Comparison of ENCODE assay signal across 9 cellular contexts in the genomic region with DNA sequence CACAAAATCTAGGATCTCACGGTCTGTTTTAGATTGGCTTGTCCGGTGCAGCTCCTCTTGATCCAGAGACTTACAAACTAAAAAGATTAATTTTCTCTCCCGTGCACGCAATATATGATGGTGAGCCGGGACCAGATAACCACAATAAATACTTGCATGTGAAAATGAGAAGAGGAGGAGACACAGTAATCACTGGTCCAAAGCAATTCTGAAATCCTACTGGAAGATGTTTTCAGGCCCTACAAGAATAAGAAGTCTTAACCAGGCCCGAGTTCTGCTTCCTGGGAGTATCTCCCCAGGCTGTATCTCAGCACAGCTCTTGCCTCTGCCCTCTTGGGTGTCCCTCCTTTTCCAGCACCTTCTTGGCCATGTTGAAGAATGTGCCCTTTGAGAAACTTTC. TPM values are rescaled to one million over a fixed set of nuclear protein-coding genes. Genes with fewer than 3 reads are reported as not detected.
DNase-seq lines count a peak whose midpoint lies in the region; ATAC-seq and TF ChIP-seq lines count a peak whose summit lies in the region.
"Had no signal": no experiment of that assay in that cellular context is flagged by ENCODE, and none has a peak within 500 bp of the region (broad histone marks: within the 10 kb centered on the region; RNA-seq: fewer than 3 reads in every experiment).

No MANE protein-coding gene starts in this region.

- TF ChIP-seq CTCF in GM12865 (IDR thresholded peaks at IDR 0.05; ENCODE audit: insufficient read depth, low read depth, low read length, missing control alignments) (no peak), fibroblast of lung (conservative IDR thresholded peaks at IDR 0.05 in 1 of 2, IDR thresholded peaks at IDR 0.05 in 1 of 2; ENCODE audit: low read depth in 1 of 2, low read length in 2 of 2) (no peak), retinal pigment epithelial cell (conservative IDR thresholded peaks at IDR 0.05; ENCODE audit: low read depth, low read length) (no peak), thyroid gland (IDR thresholded peaks at IDR 0.05) (no peak), WERI-Rb-1 (IDR thresholded peaks at IDR 0.05; ENCODE audit: low read depth, low read length) (no peak)

- peak overlapping the region; percentile 49 for H3K4me2 ChIP-seq in fibroblast of lung (ENCODE audit: extremely low read depth, insufficient read depth, low read length)

- H3K4me3 ChIP-seq in GM12865 (ENCODE audit: low read depth, low read length) (peak overlapping the region; percentile 79), SJCRH30 (peak overlapping the region; percentile 90), fibroblast of lung (replicated peaks in 1 of 4; ENCODE audit: control extremely low read depth in 1 of 4, insufficient read depth in 1 of 4, low read depth in 3 of 4, low read length in 4 of 4) (peak overlapping the region; percentile 61 to 96 (median 87)), retinal pigment epithelial cell (ENCODE audit: low read length) (peak overlapping the region; percentile 93), thyroid gland (replicated peaks in 1 of 3) (no peak overlapping the region), WERI-Rb-1 (ENCODE audit: low read depth, low read length) (no peak overlapping the region)

- H4K20me1 ChIP-seq in fibroblast of lung (ENCODE audit: control insufficient read depth, extremely low read depth, insufficient read depth, low read length), result no peaks in the 10 kb centered on the region

- H2AFZ ChIP-seq in fibroblast of lung (ENCODE audit: low read length), result no peak overlapping the region

- DNase-seq in GM12865 (ENCODE audit: low read depth) (no peak), SJCRH30 (no peak), fibroblast of lung (ENCODE audit: low read depth in 2 of 2) (no peak), retinal pigment epithelial cell (ENCODE audit: low read depth) (no peak), thyroid gland (no peak), WERI-Rb-1 (no peak)

- TF ChIP-seq POLR2A in thyroid gland (IDR thresholded peaks at IDR 0.05), result no peak

- H3K9me3 ChIP-seq in SJCRH30 (replicated peaks) (no peaks in the 10 kb centered on the region), fibroblast of lung (ENCODE audit: control insufficient read depth, insufficient read depth, low read depth, low read length) (no peaks in the 10 kb centered on the region), thyroid gland (no peaks in the 10 kb centered on the region), WERI-Rb-1 (ENCODE audit: severe bottlenecking) (no peaks in the 10 kb centered on the region)

- ATAC-seq in HG03045 (IDR thresholded peaks at IDR 0.05; ENCODE audit: unreplicated experiment) (no peak), HG03442 (IDR thresholded peaks at IDR 0.05; ENCODE audit: unreplicated experiment) (no peak)

- no peaks in the 10 kb centered on the region for H3K4me1 ChIP-seq in SJCRH30
- no peaks in the 10 kb centered on the region for H3K4me1 ChIP-seq in fibroblast of lung (ENCODE audit: control insufficient read depth, extremely low read depth, insufficient read depth, low read length)
- H3K4me1 ChIP-seq in thyroid gland, result peaks cover 10 to 17% of the 10 kb centered on the region in 2 donors

- H3K27ac ChIP-seq in SJCRH30, result no peak overlapping the region
- H3K27ac ChIP-seq in fibroblast of lung (ENCODE audit: insufficient read depth, low read length), result no peak overlapping the region
- no peak overlapping the region for H3K27ac ChIP-seq in thyroid gland
- H3K27ac ChIP-seq in WERI-Rb-1, result no peak overlapping the region

- intact Hi-C loops in thyroid gland (cut with DNase I), result no loop called here

- WGBS in thyroid gland, 2 donors, result 97 to 99% methylated on average over 6 of the region's 6 CpGs

- peaks cover 26% of the 10 kb centered on the region for H3K79me2 ChIP-seq in fibroblast of lung (ENCODE audit: control insufficient read depth, insufficient read depth, low read length)

- H3K36me3 ChIP-seq in SJCRH30 (peaks cover 10% of the 10 kb centered on the region), fibroblast of lung (ENCODE audit: control insufficient read depth, insufficient read depth, low read length) (no peaks in the 10 kb centered on the region), thyroid gland (peaks cover 0 to 3% of the 10 kb centered on the region in 2 donors), WERI-Rb-1 (peaks cover 21% of the 10 kb centered on the region)

- H3K27me3 ChIP-seq in SJCRH30, result no peaks in the 10 kb centered on the region
- no peaks in the 10 kb centered on the region for H3K27me3 ChIP-seq in fibroblast of lung (ENCODE audit: control insufficient read depth, insufficient read depth, low read length)
- H3K27me3 ChIP-seq in thyroid gland, result no peaks in the 10 kb centered on the region
- H3K27me3 ChIP-seq in WERI-Rb-1 (ENCODE audit: insufficient read depth, low read depth, severe bottlenecking), result no peaks in the 10 kb centered on the region

- H3K9ac ChIP-seq in fibroblast of lung (ENCODE audit: insufficient read depth, low read length), result no peak overlapping the region

RNA-seq across cellular contexts. Expression of a gene that starts 1.0 kb away (rescaled TPM):
- total RNA-seq in SJCRH30 (2014; rRNA removed; shearing (Covaris generic)), result 21.8 and 25.7 TPM in 2 replicates
- 9.8 and 10.2 TPM in 2 replicates for total RNA-seq in fibroblast of lung
- polyA plus RNA-seq in fibroblast of lung, result 8.2 and 11.7 TPM in 2 replicates
- polyA plus RNA-seq in fibroblast of lung (2012), result 11.3 and 20.7 TPM in 2 replicates
- 18.8 and 22.4 TPM in 2 replicates for polyA minus RNA-seq in fibroblast of lung (ENCODE audit: low replicate concordance)
- total RNA-seq in thyroid gland, result 10 to 100 TPM in 2 of 4 donors, 1 to 10 TPM in 2; 8.1 to 13.2 (median 10.9) TPM

RNA-seq across cellular contexts. Expression of a gene that starts 12.8 kb away (rescaled TPM):
- total RNA-seq in SJCRH30 (2014; rRNA removed; shearing (Covaris generic)), result 27.6 and 27.8 TPM in 2 replicates
- total RNA-seq in fibroblast of lung, result 37.7 and 43.7 TPM in 2 replicates
- 38.2 and 48.0 TPM in 2 replicates for polyA plus RNA-seq in fibroblast of lung
- polyA plus RNA-seq in fibroblast of lung (2012), result 35.6 and 41.2 TPM in 2 replicates
- 13.6 and 17.3 TPM in 2 replicates for polyA minus RNA-seq in fibroblast of lung (ENCODE audit: low replicate concordance)
- 10 to 100 TPM; 51.9 to 61.8 (median 55.2) TPM for total RNA-seq in thyroid gland

RNA-seq across cellular contexts. Expression of a gene that starts 45.1 kb away (rescaled TPM):
- total RNA-seq in SJCRH30 (2014; rRNA removed; shearing (Covaris generic)), result not detected in 2 replicates
- total RNA-seq in fibroblast of lung, result not detected in 2 replicates
- polyA plus RNA-seq in fibroblast of lung, result 0.06 TPM in 1 of 2 replicates, not detected in the other
- polyA plus RNA-seq in fibroblast of lung (2012), result 0.06 TPM in 1 of 2 replicates, not detected in the other
- polyA minus RNA-seq in fibroblast of lung (ENCODE audit: low replicate concordance), result not detected in 2 replicates
- under 1 TPM in 2 of 4 donors, not detected in 2; 0.22 to 0.42 TPM for total RNA-seq in thyroid gland
- total RNA-seq: frontal cortex had no signal

Comparison
In these comparisons a context has a peak if more than half of its experiments do, and no peak if none do; other contexts are left out.
1. H3K4me3 ChIP-seq: peak in GM12865 (single experiment), SJCRH30 (single experiment), fibroblast of lung (4 of 4) and retinal pigment epithelial cell (single experiment); none in thyroid gland (0 of 3) and WERI-Rb-1 (single experiment).